ENCODE assay signal across 8 cellular contexts in genomic region chr20:53579581-53580375, GRCh38. TPM values are rescaled to one million over a fixed set of nuclear protein-coding genes. Genes with fewer than 3 reads are reported as not detected.
DNase-seq lines count a peak whose midpoint lies in the region; ATAC-seq and TF ChIP-seq lines count a peak whose summit lies in the region.

No MANE protein-coding gene starts in this region.

- H3K27ac ChIP-seq in skeletal muscle tissue (ENCODE audit: low read depth, low read length), result peak overlapping the region; percentile 55

- DNase-seq in BE2C (peak; percentile 24), HuH-7.5 (ENCODE audit: low spot score) (peak; percentile 64), Right ventricle myocardium superior (no peak), OCI-M1 (lab: John Stamatoyannopoulos, UW) (no peak)
- peak; percentile 39 to 57 for DNase-seq in activated T-cell treated with anti-CD3 and anti-CD28 coated beads, Interleukin-2, amount 50 U/mL, for 48 hours

- H3K27me3 ChIP-seq in BE2C (no peaks in the 10 kb centered on the region), skeletal muscle tissue (ENCODE audit: control insufficient read depth in 3 of 3, insufficient read depth in 3 of 3, low read length in 3 of 3) (no peaks in the 10 kb centered on the region)

- 0 out of 2 replicates have a peak overlapping the region, but pooled peaks have one; percentile 2 for H3K4me3 ChIP-seq in BE2C (ENCODE audit: low read depth, low read length)
- H3K4me3 ChIP-seq in skeletal muscle tissue (ENCODE audit: low read length in 3 of 3), result no peak overlapping the region

- intact Hi-C loops in Right ventricle myocardium superior (cut with DNase I), result loop anchor here (5.0 to 10.0 kb wide), 3 partner anchors 293 to 485 kb away; no protein-coding TSS in a partner anchor

- ATAC-seq in Right ventricle myocardium superior (ENCODE audit: poor library complexity), result peak; percentile 21
- ATAC-seq in GM21390 (IDR thresholded peaks at IDR 0.05; ENCODE audit: unreplicated experiment), result no peak
- no peak for ATAC-seq in GM18907 (IDR thresholded peaks at IDR 0.05; ENCODE audit: unreplicated experiment)

- TF ChIP-seq CTCF in BE2C (IDR thresholded peaks at IDR 0.05; ENCODE audit: low read depth, low read length), result no peak

- H3K4me1 ChIP-seq in BE2C (peaks cover 29% of the 10 kb centered on the region), skeletal muscle tissue (ENCODE audit: control insufficient read depth in 3 of 3, insufficient read depth in 3 of 3, low read length in 3 of 3) (peaks cover 18 to 34% (median 21%) of the 10 kb centered on the region in 3 donors)

- peak overlapping the region in 1 of 3 donors; percentile 1 for H3K9ac ChIP-seq in skeletal muscle tissue (ENCODE audit: low read depth in 1 of 3, low read length in 3 of 3)

- no peaks in the 10 kb centered on the region for H3K9me3 ChIP-seq in BE2C
- H3K9me3 ChIP-seq in skeletal muscle tissue (ENCODE audit: control insufficient read depth in 3 of 3, low read length in 3 of 3), result no peaks in the 10 kb centered on the region

- H3K36me3 ChIP-seq in BE2C (peaks cover 76% of the 10 kb centered on the region), skeletal muscle tissue (ENCODE audit: control insufficient read depth in 3 of 3, insufficient read depth in 3 of 3, low read length in 3 of 3) (peaks cover 22 to 40% (median 38%) of the 10 kb centered on the region in 3 donors)

RNA-seq across cellular contexts. Expression of gene ZNF217, which starts 13.9 kb away (rescaled TPM):
- polyA plus RNA-seq in BE2C (2012; ENCODE audit: insufficient read depth, insufficient read length, low read depth), result 12.8 TPM
- 7.0 TPM for total RNA-seq in Right ventricle myocardium superior
- 8.4 TPM for total RNA-seq in skeletal muscle tissue

Comparison
In these comparisons a context has a peak if more than half of its experiments do, and no peak if none do; other contexts are left out.
1. DNase-seq: peak in BE2C (single experiment), HuH-7.5 (single experiment) and activated T-cell treated with anti-CD3 and anti-CD28 coated beads, Interleukin-2, amount 50 U/mL, for 48 hours (2 of 2); none in Right ventricle myocardium superior (single experiment) and OCI-M1 (single experiment).